ENCODE assay signal across 1 cellular context in genomic region chr15:90419738-90420487, GRCh38.
TF ChIP-seq lines count a peak whose summit lies in the region.

No MANE protein-coding gene starts in this region.

TF ChIP-seq in H1, 55 proteins besides CTCF, POLR2A, EP300 and RAD21 (continued from another document):
- TF ChIP-seq CHD7 (IDR thresholded peaks at IDR 0.05; ENCODE audit: insufficient replicate concordance, low read length) = no peak
